Comparison of ENCODE assay signal across 8 cellular contexts in genomic region chr6:75296811-75297779, GRCh38. TPM values are rescaled to one million over a fixed set of nuclear protein-coding genes. Genes with fewer than 3 reads are reported as not detected.
A peak's percentile ranks its signal among the peaks of the same experiment; 100 is the strongest.
DNase-seq lines count a peak whose midpoint lies in the region; ATAC-seq and TF ChIP-seq lines count a peak whose summit lies in the region.

No MANE protein-coding gene starts in this region.

- peaks cover 18% of the 10 kb centered on the region for H3K4me1 ChIP-seq in upper lobe of right lung

- DNase-seq in AML-193 (lab: John Stamatoyannopoulos, UW) (peak; percentile 77 to 85), NCI-H460 (ENCODE audit: extremely low read depth, low read depth) (peak; percentile 51), brain microvascular endothelial cell (no peak), kidney tubule cell (ENCODE audit: low spot score) (peak; percentile 72), upper lobe of right lung (no peak), ecto neural progenitor cell (ENCODE audit: low spot score) (no peak)

- in situ Hi-C loops in brain microvascular endothelial cell (cut with HindIII; ENCODE audit: low pct_ligation_motif_present, low sequenced_read_pairs) = loop anchor here (25.0 kb wide), 1 partner anchor 240 kb away; no protein-coding TSS in a partner anchor

- no peaks in the 10 kb centered on the region for H3K9me3 ChIP-seq in upper lobe of right lung

- H3K27ac ChIP-seq in brain microvascular endothelial cell (no peak overlapping the region), upper lobe of right lung (no peak overlapping the region)

- ATAC-seq in GM18517 (IDR thresholded peaks at IDR 0.05; ENCODE audit: unreplicated experiment) = peak; percentile 75
- ATAC-seq in HG03342 (IDR thresholded peaks at IDR 0.05; ENCODE audit: unreplicated experiment) = peak; percentile 80
- peak; percentile 72 for ATAC-seq in upper lobe of right lung

- H3K27me3 ChIP-seq in brain microvascular endothelial cell (replicated peaks) (no peaks in the 10 kb centered on the region), upper lobe of right lung (no peaks in the 10 kb centered on the region)

- intact Hi-C loops in upper lobe of right lung (cut with DNase I) = loop anchor here (10.0 kb wide), 1 partner anchor 218 kb away; no protein-coding TSS in a partner anchor

- TF ChIP-seq CTCF in brain microvascular endothelial cell (IDR thresholded peaks at IDR 0.05; ENCODE audit: low read depth, low read length, missing control alignments) (peak; percentile 43), upper lobe of right lung (IDR thresholded peaks at IDR 0.05) (peak; percentile 78)

- H3K36me3 ChIP-seq in brain microvascular endothelial cell (replicated peaks) (no peaks in the 10 kb centered on the region), upper lobe of right lung (no peaks in the 10 kb centered on the region)

- H3K4me3 ChIP-seq in brain microvascular endothelial cell (ENCODE audit: low read depth, low read length) (no peak overlapping the region), upper lobe of right lung (no peak overlapping the region)

RNA-seq across cellular contexts. Expression of gene TMEM30A, which starts 12.5 kb away (rescaled TPM):
- total RNA-seq in NCI-H460 (2014; rRNA removed; shearing (Covaris generic)) = 43.6 and 50.9 TPM in 2 replicates
- polyA plus RNA-seq in NCI-H460 (2014; cell fraction: nucleus; rRNA removed) = 29.8 and 49.6 TPM in 2 replicates
- 183 TPM for total RNA-seq in upper lobe of right lung

RNA-seq across cellular contexts. Expression of gene COX7A2, which starts 53.5 kb away (rescaled TPM):
- total RNA-seq in NCI-H460 (2014; rRNA removed; shearing (Covaris generic)) = 154 and 193 TPM in 2 replicates
- polyA plus RNA-seq in NCI-H460 (2014; cell fraction: nucleus; rRNA removed) = 533 and 746 TPM in 2 replicates
- total RNA-seq in upper lobe of right lung = 240 TPM

Comparison
In these comparisons a context has a peak if more than half of its experiments do, and no peak if none do; other contexts are left out.
1. DNase-seq: peak in AML-193 (2 of 2), NCI-H460 (single experiment) and kidney tubule cell (single experiment); none in brain microvascular endothelial cell (single experiment), upper lobe of right lung (single experiment) and ecto neural progenitor cell (single experiment).
2. Peak in every context shown above with its lines, with median percentiles within 50 percentile points of each other: ATAC-seq.